In the genomic region with DNA sequence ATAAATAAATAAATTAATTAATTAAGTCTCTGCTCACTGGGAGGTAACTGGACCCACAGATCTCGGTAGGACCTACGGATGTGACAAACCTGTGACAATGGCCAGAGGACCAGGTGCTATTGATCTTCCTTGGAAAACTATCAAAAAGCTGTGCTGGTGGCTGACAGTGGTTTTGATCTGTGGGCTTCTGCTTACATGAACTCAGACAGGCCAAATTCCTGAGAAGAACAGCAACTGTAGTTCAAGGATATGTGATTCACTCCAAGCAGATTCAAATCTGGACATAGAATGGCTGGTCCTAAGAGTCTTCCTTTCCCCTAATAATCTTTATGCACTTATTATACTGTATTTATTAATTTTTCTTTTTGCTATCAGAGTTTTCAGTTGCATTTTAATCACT, we compare ENCODE assay signal across 1 cellular context.
TF ChIP-seq lines count a peak whose summit lies in the region.

No MANE protein-coding gene starts in this region.

TF ChIP-seq in IMR-90, 13 proteins besides CTCF, POLR2A, EP300 and RAD21:
- TF ChIP-seq FOS (IDR thresholded peaks at IDR 0.05; ENCODE audit: low read depth, low read length) (no peak), RCOR1 (IDR thresholded peaks at IDR 0.05; ENCODE audit: insufficient replicate concordance, low read length) (no peak), CEBPB (IDR thresholded peaks at IDR 0.05; ENCODE audit: low read depth, low read length) (no peak), RFX5 (IDR thresholded peaks at IDR 0.05; ENCODE audit: low read depth, low read length) (no peak), CHD1 (IDR thresholded peaks at IDR 0.05; ENCODE audit: low read depth, low read length) (no peak), BHLHE40 (IDR thresholded peaks at IDR 0.05; ENCODE audit: low read depth, low read length) (no peak), MAFK (IDR thresholded peaks at IDR 0.05; ENCODE audit: low read depth, low read length) (no peak), SMC3 (IDR thresholded peaks at IDR 0.05; ENCODE audit: low read depth, low read length) (no peak), NFE2L2 (IDR thresholded peaks at IDR 0.05; ENCODE audit: low read depth, low read length) (no peak), MXI1 (IDR thresholded peaks at IDR 0.05; ENCODE audit: borderline replicate concordance, low read depth, low read length) (no peak), MAZ (IDR thresholded peaks at IDR 0.05; ENCODE audit: borderline replicate concordance, low read depth, low read length) (no peak)
- TF ChIP-seq, protein P1, sequence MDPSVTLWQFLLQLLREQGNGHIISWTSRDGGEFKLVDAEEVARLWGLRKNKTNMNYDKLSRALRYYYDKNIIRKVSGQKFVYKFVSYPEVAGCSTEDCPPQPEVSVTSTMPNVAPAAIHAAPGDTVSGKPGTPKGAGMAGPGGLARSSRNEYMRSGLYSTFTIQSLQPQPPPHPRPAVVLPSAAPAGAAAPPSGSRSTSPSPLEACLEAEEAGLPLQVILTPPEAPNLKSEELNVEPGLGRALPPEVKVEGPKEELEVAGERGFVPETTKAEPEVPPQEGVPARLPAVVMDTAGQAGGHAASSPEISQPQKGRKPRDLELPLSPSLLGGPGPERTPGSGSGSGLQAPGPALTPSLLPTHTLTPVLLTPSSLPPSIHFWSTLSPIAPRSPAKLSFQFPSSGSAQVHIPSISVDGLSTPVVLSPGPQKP (IDR thresholded peaks at IDR 0.05; ENCODE audit: borderline replicate concordance, low read depth, low read length), result no peak
- TF ChIP-seq, protein P2, sequence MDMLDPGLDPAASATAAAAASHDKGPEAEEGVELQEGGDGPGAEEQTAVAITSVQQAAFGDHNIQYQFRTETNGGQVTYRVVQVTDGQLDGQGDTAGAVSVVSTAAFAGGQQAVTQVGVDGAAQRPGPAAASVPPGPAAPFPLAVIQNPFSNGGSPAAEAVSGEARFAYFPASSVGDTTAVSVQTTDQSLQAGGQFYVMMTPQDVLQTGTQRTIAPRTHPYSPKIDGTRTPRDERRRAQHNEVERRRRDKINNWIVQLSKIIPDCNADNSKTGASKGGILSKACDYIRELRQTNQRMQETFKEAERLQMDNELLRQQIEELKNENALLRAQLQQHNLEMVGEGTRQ (IDR thresholded peaks at IDR 0.05; ENCODE audit: low read depth, low read length), result no peak
